ENCODE assay signal across 8 cellular contexts in genomic region chr19:3175761-3176714, GRCh38. TPM values are rescaled to one million over a fixed set of nuclear protein-coding genes. Genes with fewer than 3 reads are reported as not detected.
A peak's percentile ranks its signal among the peaks of the same experiment; 100 is the strongest.
DNase-seq lines count a peak whose midpoint lies in the region; ATAC-seq and TF ChIP-seq lines count a peak whose summit lies in the region.

No MANE protein-coding gene starts in this region.

- intact Hi-C loops in left lung (cut with DNase I) (no loop called here), ovary (cut with DNase I) (no loop called here)

- H3K36me3 ChIP-seq in BJ (ENCODE audit: control insufficient read depth, insufficient read depth, low read length) (no peaks in the 10 kb centered on the region), left lung (no peaks in the 10 kb centered on the region), ovary (no peaks in the 10 kb centered on the region)

- H3K27ac ChIP-seq in left lung (peak overlapping the region; percentile 86 to 96), ovary (no peak overlapping the region)

- ATAC-seq in left lung (peak; percentile 66), WTC11 (no peak)

- TF ChIP-seq EP300 in ovary (IDR thresholded peaks at IDR 0.05), result no peak

- POLR2A ChIA-PET in BJ (lab: Charles Lee) (no interaction called here), WTC11 (lab: Charles Lee) (no interaction called here)

- H3K4me3 ChIP-seq in BJ (ENCODE audit: low read depth, low read length) (no peak overlapping the region), left lung (no peak overlapping the region), ovary (no peak overlapping the region)

- CTCF ChIA-PET in BJ (lab: Yijun Ruan, JAX), result interaction anchor here (0.9 to 1.1 kb wide), 4 partner anchors 8 to 225 kb away, joined by 3 to 6 read pairs (median 4); no protein-coding TSS in a partner anchor
- CTCF ChIA-PET in WTC11 (lab: Charles Lee), result interaction anchor here (1.0 kb wide), 1 partner anchor 47 kb away, joined by 5 read pairs; no protein-coding TSS in a partner anchor

- H3K9me3 ChIP-seq in left lung (no peaks in the 10 kb centered on the region), ovary (no peaks in the 10 kb centered on the region)

- no peaks in the 10 kb centered on the region for H3K9me3 Mint-ChIP-seq in WTC11

- no peak overlapping the region for H3K4me3 Mint-ChIP-seq in WTC11

- no peaks in the 10 kb centered on the region for H3K27me3 Mint-ChIP-seq in WTC11 (ENCODE audit: low read depth)

- H3K36me3 Mint-ChIP-seq in WTC11, result no peaks in the 10 kb centered on the region

- H3K27me3 ChIP-seq in BJ (ENCODE audit: control insufficient read depth, insufficient read depth, low read length) (no peaks in the 10 kb centered on the region), left lung (no peaks in the 10 kb centered on the region), ovary (no peaks in the 10 kb centered on the region)

- DNase-seq in BJ (ENCODE audit: low read depth) (peak; percentile 75), HK-2 (ENCODE audit: unreplicated experiment) (peak; percentile 57), left lung (peak; percentile 86 to 91), DMS153 treated with DMSO at 0.1 percent for 48 hours (lab: John Stamatoyannopoulos, UW; ENCODE audit: unreplicated experiment) (no peak), ovary (no peak), WTC11 (ENCODE audit: low spot score) (no peak), epidermal melanocyte (ENCODE audit: insufficient read length, low spot score) (no peak)
- DNase-seq in activated T-cell treated with anti-CD3 and anti-CD28 coated beads, Interleukin-2, amount 50 U/mL, for 48 hours, result peak; percentile 45 to 50

- 53 to 65% (median 56%) methylated on average over 17 of the region's 17 CpGs for WGBS in ovary, 3 donors

- TF ChIP-seq CTCF in BJ (IDR thresholded peaks at IDR 0.05; ENCODE audit: insufficient read depth, low read depth, low read length) (no peak), left lung (IDR thresholded peaks at IDR 0.05) (no peak), ovary (IDR thresholded peaks at IDR 0.05) (no peak), WTC11 (IDR thresholded peaks at IDR 0.05) (no peak)

- H3K4me1 ChIP-seq in left lung, result peaks cover 8 to 53% of the 10 kb centered on the region in 2 donors
- no peaks in the 10 kb centered on the region for H3K4me1 ChIP-seq in ovary (ENCODE audit: insufficient read depth)

- no peaks in the 10 kb centered on the region for H3K4me1 Mint-ChIP-seq in WTC11

- no peak overlapping the region for H3K27ac Mint-ChIP-seq in WTC11

- TF ChIP-seq POLR2A in ovary (IDR thresholded peaks at IDR 0.05), result no peak

TF ChIP-seq in WTC11, 78 proteins besides CTCF, POLR2A, EP300 and RAD21:
- TF ChIP-seq FOXK1 (CRISPR knock-in tag; IDR thresholded peaks at IDR 0.05), result no peak
- TF ChIP-seq ATF6 (CRISPR knock-in tag; IDR thresholded peaks at IDR 0.05), result no peak
- TF ChIP-seq, protein P1, sequence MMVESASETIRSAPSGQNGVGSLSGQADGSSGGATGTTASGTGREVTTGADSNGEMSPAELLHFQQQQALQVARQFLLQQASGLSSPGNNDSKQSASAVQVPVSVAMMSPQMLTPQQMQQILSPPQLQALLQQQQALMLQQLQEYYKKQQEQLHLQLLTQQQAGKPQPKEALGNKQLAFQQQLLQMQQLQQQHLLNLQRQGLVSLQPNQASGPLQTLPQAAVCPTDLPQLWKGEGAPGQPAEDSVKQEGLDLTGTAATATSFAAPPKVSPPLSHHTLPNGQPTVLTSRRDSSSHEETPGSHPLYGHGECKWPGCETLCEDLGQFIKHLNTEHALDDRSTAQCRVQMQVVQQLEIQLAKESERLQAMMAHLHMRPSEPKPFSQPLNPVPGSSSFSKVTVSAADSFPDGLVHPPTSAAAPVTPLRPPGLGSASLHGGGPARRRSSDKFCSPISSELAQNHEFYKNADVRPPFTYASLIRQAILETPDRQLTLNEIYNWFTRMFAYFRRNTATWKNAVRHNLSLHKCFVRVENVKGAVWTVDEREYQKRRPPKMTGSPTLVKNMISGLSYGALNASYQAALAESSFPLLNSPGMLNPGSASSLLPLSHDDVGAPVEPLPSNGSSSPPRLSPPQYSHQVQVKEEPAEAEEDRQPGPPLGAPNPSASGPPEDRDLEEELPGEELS (CRISPR knock-in tag; IDR thresholded peaks at IDR 0.05), result no peak
- TF ChIP-seq, protein P2, sequence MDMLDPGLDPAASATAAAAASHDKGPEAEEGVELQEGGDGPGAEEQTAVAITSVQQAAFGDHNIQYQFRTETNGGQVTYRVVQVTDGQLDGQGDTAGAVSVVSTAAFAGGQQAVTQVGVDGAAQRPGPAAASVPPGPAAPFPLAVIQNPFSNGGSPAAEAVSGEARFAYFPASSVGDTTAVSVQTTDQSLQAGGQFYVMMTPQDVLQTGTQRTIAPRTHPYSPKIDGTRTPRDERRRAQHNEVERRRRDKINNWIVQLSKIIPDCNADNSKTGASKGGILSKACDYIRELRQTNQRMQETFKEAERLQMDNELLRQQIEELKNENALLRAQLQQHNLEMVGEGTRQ (CRISPR knock-in tag; IDR thresholded peaks at IDR 0.05), result no peak
- TF ChIP-seq ZNF232 (CRISPR knock-in tag; IDR thresholded peaks at IDR 0.05), result no peak
- no peak for TF ChIP-seq ZNF281 (CRISPR knock-in tag; IDR thresholded peaks at IDR 0.05)
- TF ChIP-seq ZSCAN18 (CRISPR knock-in tag; IDR thresholded peaks at IDR 0.05), result no peak
- TF ChIP-seq ZNF263 (CRISPR knock-in tag; IDR thresholded peaks at IDR 0.05; ENCODE audit: low read depth), result no peak
- no peak for TF ChIP-seq ETV6 (CRISPR knock-in tag; IDR thresholded peaks at IDR 0.05)
- no peak for TF ChIP-seq CREM (CRISPR knock-in tag; IDR thresholded peaks at IDR 0.05)

RNA-seq across cellular contexts. Expression of gene S1PR4, which starts 2.5 kb away (rescaled TPM):
- polyA plus RNA-seq in BJ (2011; rRNA removed) (not detected in 2 replicates), ovary (1 to 10 TPM in 1 of 2 donors, not detected in 1; 1.0 TPM)
- not detected in 2 replicates for polyA minus RNA-seq in BJ (2011; rRNA and poly(A)+ RNA removed)
- total RNA-seq in left lung (10 to 100 TPM in 1 of 2 donors, 1 to 10 TPM in 1; 9.3 to 20.8 TPM), ovary (1 to 10 TPM in 1 of 7 donors, under 1 TPM in 5, not detected in 1; 0.20 to 1.1 (median 0.49) TPM), WTC11 (2021) (0.27 to 0.37 TPM (median 0.28 TPM) in 3 replicates)

RNA-seq across cellular contexts. Expression of gene NCLN, which starts 9.7 kb away (rescaled TPM):
- polyA plus RNA-seq in BJ (2011; rRNA removed), result 45.3 and 75.8 TPM in 2 replicates
- polyA minus RNA-seq in BJ (2011; rRNA and poly(A)+ RNA removed), result 41.9 and 51.3 TPM in 2 replicates
- total RNA-seq in left lung, result 100 to 1,000 TPM in 1 of 2 donors, 10 to 100 TPM in 1; 67.7 to 121 TPM
- 10 to 100 TPM; 11.4 to 43.6 (median 25.2) TPM for total RNA-seq in ovary
- polyA plus RNA-seq in ovary, result 10 to 100 TPM in 1 of 2 donors, 1 to 10 TPM in 1; 5.3 to 22.1 TPM
- 99.9 to 113 TPM (median 105 TPM) in 3 replicates for total RNA-seq in WTC11 (2021)

RNA-seq across cellular contexts. Expression of gene GNA15, which starts 40.2 kb away (rescaled TPM):
- polyA plus RNA-seq in BJ (2011; rRNA removed) (0.06 TPM in 1 of 2 replicates, not detected in the other), ovary (1 to 10 TPM; 1.2 to 1.9 TPM)
- polyA minus RNA-seq in BJ (2011; rRNA and poly(A)+ RNA removed), result 0.24 TPM in 1 of 2 replicates, not detected in the other
- total RNA-seq in left lung (10 to 100 TPM; 17.6 to 35.9 TPM), ovary (1 to 10 TPM; 1.2 to 4.8 (median 1.4) TPM), WTC11 (2021) (0.22 to 0.44 TPM (median 0.37 TPM) in 3 replicates)

RNA-seq across cellular contexts. Expression of gene CELF5, which starts 48.4 kb away (rescaled TPM):
- polyA plus RNA-seq in BJ (2011; rRNA removed) (0.01 and 0.18 TPM in 2 replicates), ovary (1 to 10 TPM; 2.4 to 2.8 TPM)
- polyA minus RNA-seq in BJ (2011; rRNA and poly(A)+ RNA removed), result not detected in 2 replicates
- total RNA-seq in left lung (under 1 TPM in 1 of 2 donors, not detected in 1; 0.38 TPM), ovary (1 to 10 TPM; 1.3 to 6.4 (median 4.4) TPM), WTC11 (2021) (7.7 to 10.6 TPM (median 9.0 TPM) in 3 replicates)

Comparison
In these comparisons a context has a peak if more than half of its experiments do, and no peak if none do; other contexts are left out.
1. DNase-seq: peak in BJ (single experiment), HK-2 (single experiment), activated T-cell treated with anti-CD3 and anti-CD28 coated beads, Interleukin-2, amount 50 U/mL, for 48 hours (2 of 2) and left lung (2 of 2); none in DMS153 treated with DMSO at 0.1 percent for 48 hours (single experiment), ovary (0 of 5), WTC11 (single experiment) and epidermal melanocyte (single experiment).
2. H3K27ac ChIP-seq: peak in left lung (2 of 2); none in ovary (0 of 2).